16 cellular contexts compared by ENCODE assay signal in genomic region chr20:64222273-64222672, GRCh38. TPM values are rescaled to one million over a fixed set of nuclear protein-coding genes. Genes with fewer than 3 reads are reported as not detected.
DNase-seq lines count a peak whose midpoint lies in the region; ATAC-seq and TF ChIP-seq lines count a peak whose summit lies in the region.
"Had no signal": no experiment of that assay in that cellular context is flagged by ENCODE, and none has a peak within 500 bp of the region (broad histone marks: within the 10 kb centered on the region; RNA-seq: fewer than 3 reads in every experiment).

No MANE protein-coding gene starts in this region.

- H3K79me2 ChIP-seq in fibroblast of lung (ENCODE audit: control insufficient read depth, insufficient read depth, low read length), result no peaks in the 10 kb centered on the region

- H3K4me2 ChIP-seq in BLaER1 treated with 17β-estradiol and CSF1 and Interleukin-3, amounts not matched to agents 10 nM and 100 nM, result peak overlapping the region in 8 of 11 experiments; percentile 61 to 91 (median 83); a peak in 12 of 22 replicates
- H3K4me2 ChIP-seq in fibroblast of lung (ENCODE audit: extremely low read depth, insufficient read depth, low read length), result no peak overlapping the region
- H3K4me2 ChIP-seq in mesenchymal stem cell (ENCODE audit: low read length, poor library complexity, severe bottlenecking), result no peak overlapping the region

- H3K27ac Mint-ChIP-seq in natural killer cell treated with Interleukin-12 subunit alpha and Interleukin-12 subunit beta and Interleukin-15 and Interleukin-18, amount 100 ng/mL, for 72 hours, result no peak overlapping the region
- H3K27ac Mint-ChIP-seq: B cell had no signal

- WGBS in mesenchymal stem cell, result 78% methylated on average over 5 of the region's 5 CpGs

- no peak overlapping the region for H3K18ac ChIP-seq in mesenchymal stem cell (ENCODE audit: low read depth in 1 of 2, low read length in 2 of 2)

- no peak for ATAC-seq in natural killer cell treated with Interleukin-12 subunit alpha and Interleukin-12 subunit beta and Interleukin-15 and Interleukin-18, amount 100 ng/mL, for 72 hours

- peak overlapping the region in 1 of 11 experiments; percentile 9; a peak in 1 of 22 replicates for H3K9ac ChIP-seq in BLaER1 treated with 17β-estradiol and CSF1 and Interleukin-3, amounts not matched to agents 10 nM and 100 nM
- no peak overlapping the region for H3K9ac ChIP-seq in fibroblast of lung (ENCODE audit: insufficient read depth, low read length)
- no peak overlapping the region for H3K9ac ChIP-seq in mesenchymal stem cell (ENCODE audit: low read length)

- H2BK5ac ChIP-seq in mesenchymal stem cell (ENCODE audit: low read depth, low read length, poor library complexity, severe bottlenecking), result no peak overlapping the region

- H3K27me3 Mint-ChIP-seq in natural killer cell treated with Interleukin-12 subunit alpha and Interleukin-12 subunit beta and Interleukin-15 and Interleukin-18, amount 100 ng/mL, for 72 hours, result peaks cover 0 to 2% of the 10 kb centered on the region in 2 donors

- no peaks in the 10 kb centered on the region for H3K9me3 ChIP-seq in BLaER1 treated with 17β-estradiol and CSF1 and Interleukin-3, amounts not matched to agents 10 nM and 100 nM (replicated peaks in 1 of 11)
- H3K9me3 ChIP-seq in fibroblast of lung (ENCODE audit: control insufficient read depth, insufficient read depth, low read depth, low read length) (no peaks in the 10 kb centered on the region), mesenchymal stem cell (ENCODE audit: control insufficient read depth, low read length) (no peaks in the 10 kb centered on the region)
- H3K9me3 ChIP-seq: gastrocnemius medialis had no signal

- no peaks in the 10 kb centered on the region for H3K36me3 Mint-ChIP-seq in natural killer cell treated with Interleukin-12 subunit alpha and Interleukin-12 subunit beta and Interleukin-15 and Interleukin-18, amount 100 ng/mL, for 72 hours

- H2AFZ ChIP-seq in fibroblast of lung (ENCODE audit: low read length), result no peak overlapping the region
- H2AFZ ChIP-seq in mesenchymal stem cell (ENCODE audit: low read depth, low read length), result no peak overlapping the region

- no peak overlapping the region for H3K23ac ChIP-seq in mesenchymal stem cell (ENCODE audit: low read length in 2 of 2)

- H3K14ac ChIP-seq in mesenchymal stem cell (ENCODE audit: low read length in 2 of 2), result no peak overlapping the region

- H4K91ac ChIP-seq in mesenchymal stem cell (ENCODE audit: low read length), result no peak overlapping the region

- H3K4me3 Mint-ChIP-seq in natural killer cell treated with Interleukin-12 subunit alpha and Interleukin-12 subunit beta and Interleukin-15 and Interleukin-18, amount 100 ng/mL, for 72 hours, result no peak overlapping the region
- H3K4me3 Mint-ChIP-seq: B cell had no signal

- H2BK120ac ChIP-seq in mesenchymal stem cell (ENCODE audit: low read depth, low read length), result no peak overlapping the region

- no peak overlapping the region for H3K4ac ChIP-seq in mesenchymal stem cell (ENCODE audit: low read depth in 1 of 2, low read length in 2 of 2)

- no peaks in the 10 kb centered on the region for H3K9me3 Mint-ChIP-seq in natural killer cell treated with Interleukin-12 subunit alpha and Interleukin-12 subunit beta and Interleukin-15 and Interleukin-18, amount 100 ng/mL, for 72 hours

- DNase-seq in NCI-H226 (peak; percentile 86), fibroblast of lung (ENCODE audit: low read depth in 2 of 2) (peak; percentile 10 to 51), mesenchymal stem cell (peak; percentile 13), SKM-1 treated with dmso at 0.1 percent for 144 hours (lab: John Stamatoyannopoulos, UW; ENCODE audit: unreplicated experiment) (no peak), cerebellum (ENCODE audit: low spot score) (no peak), MV-4-11 (lab: John Stamatoyannopoulos, UW) (no peak)
- no peak for DNase-seq in natural killer cell treated with Interleukin-12 subunit alpha and Interleukin-12 subunit beta and Interleukin-15 and Interleukin-18, amount 100 ng/mL, for 72 hours (ENCODE audit: low spot score)
- DNase-seq: DMS53, dorsolateral prefrontal cortex, gastrocnemius medialis, GOT3, NCI-H1105, NCI-H524 treated with DMSO at 0.1 percent for 48 hours had no signal

- H4K20me1 ChIP-seq in BLaER1 treated with 17β-estradiol and CSF1 and Interleukin-3, amounts not matched to agents 10 nM and 100 nM, result peaks cover 0 to 32% (median 0%) of the 10 kb centered on the region in 11 experiments; a peak in 3 of 22 replicates
- no peaks in the 10 kb centered on the region for H4K20me1 ChIP-seq in fibroblast of lung (ENCODE audit: control insufficient read depth, extremely low read depth, insufficient read depth, low read length)

- H3K79me1 ChIP-seq in mesenchymal stem cell (replicated peaks; ENCODE audit: low read length, poor library complexity, severe bottlenecking), result no peaks in the 10 kb centered on the region

- peak overlapping the region in 1 of 2 experiments; percentile 24 for H2BK12ac ChIP-seq in mesenchymal stem cell (ENCODE audit: low read length in 2 of 2)

- H3K27me3 ChIP-seq in BLaER1 treated with 17β-estradiol and CSF1 and Interleukin-3, amounts not matched to agents 10 nM and 100 nM, result peaks cover 18 to 29% (median 25%) of the 10 kb centered on the region in 11 experiments
- H3K27me3 ChIP-seq in fibroblast of lung (ENCODE audit: control insufficient read depth, insufficient read depth, low read length) (peaks cover 13% of the 10 kb centered on the region), mesenchymal stem cell (ENCODE audit: control insufficient read depth in 1 of 2, insufficient read depth in 1 of 2, low read length in 2 of 2) (peaks cover 18 to 56% of the 10 kb centered on the region in 2 experiments)
- H3K27me3 ChIP-seq: gastrocnemius medialis had no signal

- no peak overlapping the region for H2BK15ac ChIP-seq in mesenchymal stem cell (ENCODE audit: low read depth, poor library complexity, severe bottlenecking)

- TF ChIP-seq CTCF in fibroblast of lung (conservative IDR thresholded peaks at IDR 0.05 in 1 of 2, IDR thresholded peaks at IDR 0.05 in 1 of 2; ENCODE audit: low read depth in 1 of 2, low read length in 2 of 2), result no peak

- no peak overlapping the region for H3K27ac ChIP-seq in BLaER1 treated with 17β-estradiol and CSF1 and Interleukin-3, amounts not matched to agents 10 nM and 100 nM
- H3K27ac ChIP-seq in fibroblast of lung (ENCODE audit: insufficient read depth, low read length), result no peak overlapping the region
- no peak overlapping the region for H3K27ac ChIP-seq in mesenchymal stem cell (ENCODE audit: low read length, poor library complexity, severe bottlenecking)
- H3K27ac ChIP-seq: dorsolateral prefrontal cortex, gastrocnemius medialis had no signal

- no peaks in the 10 kb centered on the region for H3K36me3 ChIP-seq in BLaER1 treated with 17β-estradiol and CSF1 and Interleukin-3, amounts not matched to agents 10 nM and 100 nM
- H3K36me3 ChIP-seq in fibroblast of lung (ENCODE audit: control insufficient read depth, insufficient read depth, low read length) (no peaks in the 10 kb centered on the region), mesenchymal stem cell (ENCODE audit: control insufficient read depth in 1 of 2, insufficient read depth in 2 of 2, low read depth in 1 of 2, low read length in 2 of 2) (no peaks in the 10 kb centered on the region)
- H3K36me3 ChIP-seq: gastrocnemius medialis had no signal

- no peak overlapping the region for H4K8ac ChIP-seq in mesenchymal stem cell (ENCODE audit: low read length)

- peak overlapping the region; percentile 8 for H2AK5ac ChIP-seq in mesenchymal stem cell (ENCODE audit: low read length, severe bottlenecking)

- peaks cover 4 to 5% of the 10 kb centered on the region in 2 donors for H3K4me1 Mint-ChIP-seq in natural killer cell treated with Interleukin-12 subunit alpha and Interleukin-12 subunit beta and Interleukin-15 and Interleukin-18, amount 100 ng/mL, for 72 hours (ENCODE audit: low read depth in 2 of 2)
- H3K4me1 Mint-ChIP-seq: B cell had no signal

- H3K4me1 ChIP-seq in BLaER1 treated with 17β-estradiol and CSF1 and Interleukin-3, amounts not matched to agents 10 nM and 100 nM, result peaks cover 35 to 92% (median 73%) of the 10 kb centered on the region in 10 experiments
- H3K4me1 ChIP-seq in fibroblast of lung (ENCODE audit: control insufficient read depth, extremely low read depth, insufficient read depth, low read length), result peaks cover 9% of the 10 kb centered on the region
- H3K4me1 ChIP-seq in mesenchymal stem cell (ENCODE audit: control insufficient read depth, insufficient read depth, low read depth, low read length), result peaks cover 43% of the 10 kb centered on the region

- no peak overlapping the region for H3K4me3 ChIP-seq in BLaER1 treated with 17β-estradiol and CSF1 and Interleukin-3, amounts not matched to agents 10 nM and 100 nM
- H3K4me3 ChIP-seq in fibroblast of lung (replicated peaks in 1 of 4; ENCODE audit: control extremely low read depth in 1 of 4, insufficient read depth in 1 of 4, low read depth in 3 of 4, low read length in 4 of 4), result no peak overlapping the region
- H3K4me3 ChIP-seq in mesenchymal stem cell (ENCODE audit: insufficient read depth in 1 of 2, low read depth in 1 of 2, low read length in 2 of 2), result no peak overlapping the region
- H3K4me3 ChIP-seq: dorsolateral prefrontal cortex, gastrocnemius medialis, lung had no signal

RNA-seq across cellular contexts. Expression of gene PCMTD2, which starts 33.3 kb away (rescaled TPM):
- total RNA-seq in fibroblast of lung (39.5 and 68.8 TPM in 2 replicates), cerebellum (93.7 TPM)
- 28.8 and 42.9 TPM in 2 replicates for polyA plus RNA-seq in fibroblast of lung
- polyA plus RNA-seq in fibroblast of lung (2012), result 18.3 and 23.2 TPM in 2 replicates
- polyA minus RNA-seq in fibroblast of lung (ENCODE audit: low replicate concordance), result 2.6 and 8.7 TPM in 2 replicates
- polyA plus RNA-seq in mesenchymal stem cell (2013, experiment 1 of 2), result 19.4 TPM
- polyA plus RNA-seq in mesenchymal stem cell (2013, experiment 2 of 2), result 22.8 TPM
- total RNA-seq in natural killer cell treated with Interleukin-12 subunit alpha and Interleukin-12 subunit beta and Interleukin-15 and Interleukin-18, amount 100 ng/mL, for 72 hours, result 10 to 100 TPM; 17.4 to 21.8 TPM

RNA-seq across cellular contexts. Expression of gene MYT1, which starts 58.0 kb away (rescaled TPM):
- total RNA-seq in fibroblast of lung, result not detected in 2 replicates
- not detected in 2 replicates for polyA plus RNA-seq in fibroblast of lung
- polyA plus RNA-seq in fibroblast of lung (2012), result not detected in 2 replicates
- polyA minus RNA-seq in fibroblast of lung (ENCODE audit: low replicate concordance), result not detected in 2 replicates
- polyA plus RNA-seq in mesenchymal stem cell (2013, experiment 1 of 2), result not detected
- polyA plus RNA-seq in mesenchymal stem cell (2013, experiment 2 of 2), result not detected
- total RNA-seq in natural killer cell treated with Interleukin-12 subunit alpha and Interleukin-12 subunit beta and Interleukin-15 and Interleukin-18, amount 100 ng/mL, for 72 hours, result not detected
- total RNA-seq in cerebellum, result 17.2 TPM
- total RNA-seq: gastrocnemius medialis had no signal

Comparison
In these comparisons a context has a peak if more than half of its experiments do, and no peak if none do; other contexts are left out.
1. H3K4me2 ChIP-seq: peak in BLaER1 treated with 17β-estradiol and CSF1 and Interleukin-3, amounts not matched to agents 10 nM and 100 nM (8 of 11); none in fibroblast of lung (single experiment) and mesenchymal stem cell (single experiment).
2. DNase-seq: peak in NCI-H226 (single experiment), fibroblast of lung (2 of 2) and mesenchymal stem cell (single experiment); none in SKM-1 treated with dmso at 0.1 percent for 144 hours (single experiment), natural killer cell treated with Interleukin-12 subunit alpha and Interleukin-12 subunit beta and Interleukin-15 and Interleukin-18, amount 100 ng/mL, for 72 hours (single experiment), cerebellum (single experiment) and MV-4-11 (single experiment).
3. RNA of gene MYT1, which starts 58.0 kb away (total RNA-seq): 17.2 TPM in cerebellum (single experiment); not detected in fibroblast of lung and not detected in natural killer cell treated with Interleukin-12 subunit alpha and Interleukin-12 subunit beta and Interleukin-15 and Interleukin-18, amount 100 ng/mL, for 72 hours; every median in the first group is over 10 times any median in the second.